Comparison of ENCODE assay signal across 14 cellular contexts in the genomic region with DNA sequence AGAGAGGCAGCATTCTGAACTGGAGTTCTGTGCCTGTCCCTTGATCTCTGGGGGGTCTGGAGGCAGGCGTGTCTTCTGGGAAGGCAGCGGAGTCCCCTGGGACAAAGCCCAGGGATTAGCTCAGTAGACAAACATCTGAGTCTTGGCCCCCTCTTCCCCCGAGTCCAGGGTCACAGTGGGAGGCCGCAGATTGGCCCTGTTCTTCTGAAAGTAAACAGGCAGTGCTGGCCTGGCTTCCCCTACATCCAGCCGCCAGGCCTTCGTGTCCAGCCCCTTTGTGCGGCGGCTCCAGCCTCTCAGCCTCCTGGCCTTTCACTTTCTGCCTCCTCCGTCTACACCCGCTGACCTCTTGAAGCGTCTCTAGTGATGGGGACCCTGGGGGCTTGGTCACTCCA. TPM values are rescaled to one million over a fixed set of nuclear protein-coding genes. Genes with fewer than 3 reads are reported as not detected.
DNase-seq lines count a peak whose midpoint lies in the region; ATAC-seq and TF ChIP-seq lines count a peak whose summit lies in the region.
"Had no signal": no experiment of that assay in that cellular context is flagged by ENCODE, and none has a peak within 500 bp of the region (broad histone marks: within the 10 kb centered on the region; RNA-seq: fewer than 3 reads in every experiment).

No MANE protein-coding gene starts in this region.

- no peak overlapping the region for H3K27ac ChIP-seq in HEK293 (ENCODE audit: extremely low read depth, low read depth, low read length)
- H3K27ac ChIP-seq in body of pancreas = peak overlapping the region; percentile 72 to 87 (median 81)

- peak; percentile 92 for ATAC-seq in body of pancreas
- no peak for ATAC-seq in GM21576 (IDR thresholded peaks at IDR 0.05; ENCODE audit: unreplicated experiment)
- no peak for ATAC-seq in HG02798 (IDR thresholded peaks at IDR 0.05; ENCODE audit: poor library complexity, unreplicated experiment)

- peak in 1 of 3 donors; percentile 55 for TF ChIP-seq POLR2A in body of pancreas (IDR thresholded peaks at IDR 0.05)

- intact Hi-C loops in body of pancreas (cut with DNase I) = no loop called here

- H3K4me3 ChIP-seq in HEK293 (ENCODE audit: low read depth, low read length) (no peak overlapping the region), body of pancreas (no peak overlapping the region)

- no peak for TF ChIP-seq CTCF in HEK293 (tag by site-specific recombination; IDR thresholded peaks at IDR 0.05)
- TF ChIP-seq CTCF in body of pancreas (IDR thresholded peaks at IDR 0.05) = no peak

- H3K4me1 ChIP-seq in HEK293 (ENCODE audit: control insufficient read depth, insufficient read depth, low read length) (0 out of 2 replicates have a peak, but pooled peaks cover 2% of the 10 kb centered on the region), body of pancreas (peaks cover 8% of the 10 kb centered on the region)

- H3K27me3 ChIP-seq in body of pancreas = no peaks in the 10 kb centered on the region

- H3K9me3 ChIP-seq in HEK293 (ENCODE audit: control insufficient read depth, insufficient read depth, low read depth, low read length) (no peaks in the 10 kb centered on the region), body of pancreas (peaks cover 0 to 4% (median 0%) of the 10 kb centered on the region in 3 donors)

- H3K36me3 ChIP-seq in HEK293 (ENCODE audit: control insufficient read depth in 2 of 2, insufficient read depth in 1 of 2, low read length in 2 of 2) (no peaks in the 10 kb centered on the region), body of pancreas (replicated peaks in 1 of 2; ENCODE audit: insufficient read depth in 1 of 2, low read depth in 2 of 2) (no peaks in the 10 kb centered on the region)

- DNase-seq in body of pancreas = peak; percentile 66 to 84 (median 74)
- peak; percentile 29 for DNase-seq in left kidney (ENCODE audit: low read depth, low spot score)
- DNase-seq in smooth muscle cell of the brain vasculature (ENCODE audit: low read depth, low spot score) = peak; percentile 96
- DNase-seq in activated effector memory CD4-positive, alpha-beta T cell treated with Interleukin-2 at 50 U/mL for 16 hours = no peak
- no peak for DNase-seq in NCI-H510A treated with DMSO at 0.1 percent for 48 hours (lab: John Stamatoyannopoulos, UW)
- DNase-seq: activated T-cell treated with anti-CD3 and anti-CD28 coated beads for 4 hours, COR-L47, NCI-H2081 treated with DMSO at 0.1 percent for 48 hours had no signal

- POLR2A ChIA-PET in HEK293 (lab: Yijun Ruan, JAX) = no interaction called here

- 21 to 29% methylated on average over 8 to 11 of the region's 11 CpGs for WGBS in body of pancreas, 2 donors

- CTCF ChIA-PET in HEK293 (lab: Yijun Ruan, JAX) = interaction anchor here (0.6 to 1.0 kb wide), 2 partner anchors 10 to 262 kb away, joined by 3 read pairs; no protein-coding TSS in a partner anchor

TF ChIP-seq in HEK293, 187 proteins besides CTCF, POLR2A, EP300 and RAD21:
- TF ChIP-seq SCRT2 (tag by site-specific recombination; IDR thresholded peaks at IDR 0.05) = no peak
- TF ChIP-seq ZNF311 (tag by site-specific recombination; IDR thresholded peaks at IDR 0.05; ENCODE audit: borderline replicate concordance) = no peak
- TF ChIP-seq GLIS1 (tag by site-specific recombination; IDR thresholded peaks at IDR 0.05) = peak; percentile 98
- TF ChIP-seq ZNF707 (tag by site-specific recombination; IDR thresholded peaks at IDR 0.05) = no peak
- TF ChIP-seq ZIC2 (tag by site-specific recombination; IDR thresholded peaks at IDR 0.05) = peak; percentile 94
- TF ChIP-seq, protein P1, sequence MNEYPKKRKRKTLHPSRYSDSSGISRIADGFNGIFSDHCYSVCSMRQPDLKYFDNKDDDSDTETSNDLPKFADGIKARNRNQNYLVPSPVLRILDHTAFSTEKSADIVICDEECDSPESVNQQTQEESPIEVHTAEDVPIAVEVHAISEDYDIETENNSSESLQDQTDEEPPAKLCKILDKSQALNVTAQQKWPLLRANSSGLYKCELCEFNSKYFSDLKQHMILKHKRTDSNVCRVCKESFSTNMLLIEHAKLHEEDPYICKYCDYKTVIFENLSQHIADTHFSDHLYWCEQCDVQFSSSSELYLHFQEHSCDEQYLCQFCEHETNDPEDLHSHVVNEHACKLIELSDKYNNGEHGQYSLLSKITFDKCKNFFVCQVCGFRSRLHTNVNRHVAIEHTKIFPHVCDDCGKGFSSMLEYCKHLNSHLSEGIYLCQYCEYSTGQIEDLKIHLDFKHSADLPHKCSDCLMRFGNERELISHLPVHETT (tag by site-specific recombination; IDR thresholded peaks at IDR 0.05) = no peak
- TF ChIP-seq, protein P2, sequence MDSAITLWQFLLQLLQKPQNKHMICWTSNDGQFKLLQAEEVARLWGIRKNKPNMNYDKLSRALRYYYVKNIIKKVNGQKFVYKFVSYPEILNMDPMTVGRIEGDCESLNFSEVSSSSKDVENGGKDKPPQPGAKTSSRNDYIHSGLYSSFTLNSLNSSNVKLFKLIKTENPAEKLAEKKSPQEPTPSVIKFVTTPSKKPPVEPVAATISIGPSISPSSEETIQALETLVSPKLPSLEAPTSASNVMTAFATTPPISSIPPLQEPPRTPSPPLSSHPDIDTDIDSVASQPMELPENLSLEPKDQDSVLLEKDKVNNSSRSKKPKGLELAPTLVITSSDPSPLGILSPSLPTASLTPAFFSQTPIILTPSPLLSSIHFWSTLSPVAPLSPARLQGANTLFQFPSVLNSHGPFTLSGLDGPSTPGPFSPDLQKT (IDR thresholded peaks at IDR 0.05; ENCODE audit: borderline replicate concordance, low read depth, low read length) = no peak
- TF ChIP-seq ZFP3 (tag by site-specific recombination; IDR thresholded peaks at IDR 0.05; ENCODE audit: low read depth) = no peak
- no peak for TF ChIP-seq BCL11A (tag by site-specific recombination; IDR thresholded peaks at IDR 0.05; ENCODE audit: low read depth)
- no peak for TF ChIP-seq ZNF335 (tag by site-specific recombination; conservative IDR thresholded peaks at IDR 0.05)
- TF ChIP-seq, protein P3, sequence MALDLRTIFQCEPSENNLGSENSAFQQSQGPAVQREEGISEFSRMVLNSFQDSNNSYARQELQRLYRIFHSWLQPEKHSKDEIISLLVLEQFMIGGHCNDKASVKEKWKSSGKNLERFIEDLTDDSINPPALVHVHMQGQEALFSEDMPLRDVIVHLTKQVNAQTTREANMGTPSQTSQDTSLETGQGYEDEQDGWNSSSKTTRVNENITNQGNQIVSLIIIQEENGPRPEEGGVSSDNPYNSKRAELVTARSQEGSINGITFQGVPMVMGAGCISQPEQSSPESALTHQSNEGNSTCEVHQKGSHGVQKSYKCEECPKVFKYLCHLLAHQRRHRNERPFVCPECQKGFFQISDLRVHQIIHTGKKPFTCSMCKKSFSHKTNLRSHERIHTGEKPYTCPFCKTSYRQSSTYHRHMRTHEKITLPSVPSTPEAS (tag by site-specific recombination; IDR thresholded peaks at IDR 0.05) = 0 out of 2 replicates have a peak, but pooled peaks have one; percentile 20
- no peak for TF ChIP-seq ZNF624 (tag by site-specific recombination; IDR thresholded peaks at IDR 0.05)
- no peak for TF ChIP-seq YY2 (tag by site-specific recombination; IDR thresholded peaks at IDR 0.05)
- no peak for TF ChIP-seq ZXDB (tag by site-specific recombination; IDR thresholded peaks at IDR 0.05)
- no peak for TF ChIP-seq ZNF132 (tag by site-specific recombination; IDR thresholded peaks at IDR 0.05; ENCODE audit: borderline replicate concordance)
- no peak for TF ChIP-seq SP7 (tag by site-specific recombination; IDR thresholded peaks at IDR 0.05)
- TF ChIP-seq, protein P4, sequence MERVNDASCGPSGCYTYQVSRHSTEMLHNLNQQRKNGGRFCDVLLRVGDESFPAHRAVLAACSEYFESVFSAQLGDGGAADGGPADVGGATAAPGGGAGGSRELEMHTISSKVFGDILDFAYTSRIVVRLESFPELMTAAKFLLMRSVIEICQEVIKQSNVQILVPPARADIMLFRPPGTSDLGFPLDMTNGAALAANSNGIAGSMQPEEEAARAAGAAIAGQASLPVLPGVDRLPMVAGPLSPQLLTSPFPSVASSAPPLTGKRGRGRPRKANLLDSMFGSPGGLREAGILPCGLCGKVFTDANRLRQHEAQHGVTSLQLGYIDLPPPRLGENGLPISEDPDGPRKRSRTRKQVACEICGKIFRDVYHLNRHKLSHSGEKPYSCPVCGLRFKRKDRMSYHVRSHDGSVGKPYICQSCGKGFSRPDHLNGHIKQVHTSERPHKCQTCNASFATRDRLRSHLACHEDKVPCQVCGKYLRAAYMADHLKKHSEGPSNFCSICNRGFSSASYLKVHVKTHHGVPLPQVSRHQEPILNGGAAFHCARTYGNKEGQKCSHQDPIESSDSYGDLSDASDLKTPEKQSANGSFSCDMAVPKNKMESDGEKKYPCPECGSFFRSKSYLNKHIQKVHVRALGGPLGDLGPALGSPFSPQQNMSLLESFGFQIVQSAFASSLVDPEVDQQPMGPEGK (tag by site-specific recombination; IDR thresholded peaks at IDR 0.05) = peak; percentile 63
- TF ChIP-seq ZNF214 (tag by site-specific recombination; IDR thresholded peaks at IDR 0.05; ENCODE audit: borderline replicate concordance) = no peak
- TF ChIP-seq ZNF211 (tag by site-specific recombination; IDR thresholded peaks at IDR 0.05; ENCODE audit: low read depth) = no peak

RNA-seq across cellular contexts. Expression of gene NFILZ, which starts 1.0 kb away (rescaled TPM):
- total RNA-seq in body of pancreas = not detected
- total RNA-seq: HT1080, mononuclear cell, OCI-LY7 had no signal

RNA-seq across cellular contexts. Expression of gene ADAMTS10, which starts 20.9 kb away (rescaled TPM):
- total RNA-seq in body of pancreas = 10 to 100 TPM; 19.1 to 36.6 TPM
- total RNA-seq: HT1080, OCI-LY7 had no signal

RNA-seq across cellular contexts. Expression of gene MYO1F, which starts 54.2 kb away (rescaled TPM):
- total RNA-seq in body of pancreas = 1 to 10 TPM; 2.0 to 8.0 TPM
- total RNA-seq: HT1080 had no signal

Comparison
In these comparisons a context has a peak if more than half of its experiments do, and no peak if none do; other contexts are left out.
1. DNase-seq: peak in body of pancreas (4 of 4), left kidney (single experiment) and smooth muscle cell of the brain vasculature (single experiment); none in activated effector memory CD4-positive, alpha-beta T cell treated with Interleukin-2 at 50 U/mL for 16 hours (single experiment) and NCI-H510A treated with DMSO at 0.1 percent for 48 hours (single experiment).